ENCODE assay signal across 12 cellular contexts in genomic region chr9:281753-282645, GRCh38.
DNase-seq lines count a peak whose midpoint lies in the region; ATAC-seq lines count a peak whose summit lies in the region.
"Had no signal": no experiment of that assay in that cellular context is flagged by ENCODE, and none has a peak within 500 bp of the region (broad histone marks: within the 10 kb centered on the region; RNA-seq: fewer than 3 reads in every experiment).

No MANE protein-coding gene starts in this region.

- H4K91ac ChIP-seq in neuronal stem cell (ENCODE audit: low read depth, low read length, poor library complexity): no peak overlapping the region

- H3K9me3 Mint-ChIP-seq in activated CD8-positive, alpha-beta memory T cell treated with anti-CD3 and anti-CD28 coated beads, Interleukin-2, amount 10 ng/mL, durations not matched to agents 7 days and 5 days (ENCODE audit: low read depth): no peaks in the 10 kb centered on the region
- H3K9me3 Mint-ChIP-seq in IgD-negative memory B cell: no peaks in the 10 kb centered on the region
- H3K9me3 Mint-ChIP-seq in activated naive CD8-positive, alpha-beta T cell (ENCODE audit: low read depth): no peaks in the 10 kb centered on the region
- no peaks in the 10 kb centered on the region for H3K9me3 Mint-ChIP-seq in stimulated activated naive CD8-positive, alpha-beta T cell treated with anti-CD3 and anti-CD28 coated beads, Interleukin-15, amount 100 ng/mL, for 72 hours
- H3K9me3 Mint-ChIP-seq: neural crest cell had no signal

- H2BK12ac ChIP-seq in neuronal stem cell (ENCODE audit: low read length): no peak overlapping the region

- no peak overlapping the region for H3K4me3 ChIP-seq in neuronal stem cell (ENCODE audit: low read length in 2 of 2)

- DNase-seq in activated CD8-positive, alpha-beta memory T cell treated with anti-CD3 and anti-CD28 coated beads, Interleukin-2, amount 10 ng/mL, durations not matched to agents 7 days and 5 days: peak; percentile 51
- DNase-seq in activated CD8-positive, alpha-beta memory T cell treated with anti-CD3 and anti-CD28 coated beads for 24 hours: no peak
- no peak for DNase-seq in stimulated activated naive CD8-positive, alpha-beta T cell treated with anti-CD3 and anti-CD28 coated beads, Interleukin-15, amount 100 ng/mL, for 72 hours
- no peak for DNase-seq in Right ventricle myocardium superior
- DNase-seq in iPS-NIHi11 (ENCODE audit: low spot score): no peak
- DNase-seq in neuronal stem cell (ENCODE audit: low spot score): no peak
- DNase-seq: activated gamma-delta T cell treated with Interleukin-2 at 50 U/mL for 16 hours; NCI-H1694; stimulated activated naive CD4-positive, alpha-beta T cell treated with Interleukin-2 at 50 U/mL for 16 hours had no signal

- no peak overlapping the region for H3K9ac ChIP-seq in neuronal stem cell (ENCODE audit: low read depth, low read length, poor library complexity)

- no peaks in the 10 kb centered on the region for H3K27me3 Mint-ChIP-seq in activated CD8-positive, alpha-beta memory T cell treated with anti-CD3 and anti-CD28 coated beads, Interleukin-2, amount 10 ng/mL, durations not matched to agents 7 days and 5 days
- H3K27me3 Mint-ChIP-seq in IgD-negative memory B cell: no peaks in the 10 kb centered on the region
- no peaks in the 10 kb centered on the region for H3K27me3 Mint-ChIP-seq in activated naive CD8-positive, alpha-beta T cell
- H3K27me3 Mint-ChIP-seq in stimulated activated naive CD8-positive, alpha-beta T cell treated with anti-CD3 and anti-CD28 coated beads, Interleukin-15, amount 100 ng/mL, for 72 hours: no peaks in the 10 kb centered on the region

- no peak overlapping the region for H3K18ac ChIP-seq in neuronal stem cell (ENCODE audit: low read length)

- no peak overlapping the region for H2BK15ac ChIP-seq in neuronal stem cell (ENCODE audit: low read length)

- H2AK5ac ChIP-seq in neuronal stem cell (ENCODE audit: low read depth, low read length): no peak overlapping the region

- no peak overlapping the region for H2BK120ac ChIP-seq in neuronal stem cell (ENCODE audit: low read depth, low read length)

- H3K9me3 ChIP-seq in neuronal stem cell (replicated peaks in 1 of 2; ENCODE audit: control insufficient read depth in 2 of 2, insufficient read depth in 1 of 2, low read depth in 1 of 2, low read length in 2 of 2): no peaks in the 10 kb centered on the region

- H3K4me1 Mint-ChIP-seq in activated CD8-positive, alpha-beta memory T cell treated with anti-CD3 and anti-CD28 coated beads, Interleukin-2, amount 10 ng/mL, durations not matched to agents 7 days and 5 days: peaks cover 41% of the 10 kb centered on the region
- peaks cover 19 to 35% (median 23%) of the 10 kb centered on the region in 3 donors for H3K4me1 Mint-ChIP-seq in IgD-negative memory B cell
- peaks cover 54% of the 10 kb centered on the region for H3K4me1 Mint-ChIP-seq in activated naive CD8-positive, alpha-beta T cell (ENCODE audit: low read depth)
- peaks cover 47% of the 10 kb centered on the region for H3K4me1 Mint-ChIP-seq in stimulated activated naive CD8-positive, alpha-beta T cell treated with anti-CD3 and anti-CD28 coated beads, Interleukin-15, amount 100 ng/mL, for 72 hours
- H3K4me1 Mint-ChIP-seq: neural crest cell had no signal

- no peak overlapping the region for H2AFZ ChIP-seq in neuronal stem cell (ENCODE audit: low read length)

- H3K4me2 ChIP-seq in neuronal stem cell (ENCODE audit: insufficient read depth, low read length, poor library complexity, severe bottlenecking): no peak overlapping the region

- H4K8ac ChIP-seq in neuronal stem cell (ENCODE audit: low read depth, low read length): no peak overlapping the region

- intact Hi-C loops in Right ventricle myocardium superior (cut with DNase I): no loop called here

- no peak overlapping the region for H3K14ac ChIP-seq in neuronal stem cell (ENCODE audit: low read length)

- peaks cover 0 to 2% (median 0%) of the 10 kb centered on the region in 3 experiments for H3K27me3 ChIP-seq in neuronal stem cell (ENCODE audit: control insufficient read depth in 3 of 3, insufficient read depth in 3 of 3, low read depth in 1 of 3, low read length in 3 of 3)

- H3K4me1 ChIP-seq in neuronal stem cell (ENCODE audit: control insufficient read depth in 2 of 2, insufficient read depth in 1 of 2, low read depth in 1 of 2, low read length in 2 of 2): no peaks in the 10 kb centered on the region

- peaks cover 54% of the 10 kb centered on the region for H3K36me3 Mint-ChIP-seq in activated CD8-positive, alpha-beta memory T cell treated with anti-CD3 and anti-CD28 coated beads, Interleukin-2, amount 10 ng/mL, durations not matched to agents 7 days and 5 days
- H3K36me3 Mint-ChIP-seq in IgD-negative memory B cell: peaks cover 8% of the 10 kb centered on the region
- H3K36me3 Mint-ChIP-seq in activated naive CD8-positive, alpha-beta T cell: peaks cover 7% of the 10 kb centered on the region

- CTCF ChIA-PET in activated CD8-positive, alpha-beta memory T cell treated with anti-CD3 and anti-CD28 coated beads, Interleukin-2, amount 10 ng/mL, durations not matched to agents 7 days and 5 days (lab: Charles Lee): interaction anchor here (0.8 to 2.3 kb wide), 2 partner anchors 10 to 67 kb away, joined by 5 to 8 read pairs; partner anchors contain the start of gene DOCK8

- H2BK5ac ChIP-seq in neuronal stem cell (ENCODE audit: low read length): no peak overlapping the region

- H3K23ac ChIP-seq in neuronal stem cell (ENCODE audit: low read depth, low read length, poor library complexity): no peak overlapping the region

- WGBS in neuronal stem cell (ENCODE audit: extremely low coverage in 2 of 2, insufficient read length in 2 of 2, insufficient replicate concordance in 1 of 2), 2 donors: no CpG with 5 or more reads among the region's 8 CpGs

- H3K36me3 ChIP-seq in neuronal stem cell (replicated peaks in 1 of 2; ENCODE audit: control insufficient read depth in 2 of 2, insufficient read depth in 2 of 2, low read length in 2 of 2): no peaks in the 10 kb centered on the region

- H3K79me1 ChIP-seq in neuronal stem cell (ENCODE audit: low read depth, low read length): no peaks in the 10 kb centered on the region

- H3K27ac ChIP-seq in neuronal stem cell (replicated peaks; ENCODE audit: low read length): no peak overlapping the region

- H3K4me3 Mint-ChIP-seq in activated CD8-positive, alpha-beta memory T cell treated with anti-CD3 and anti-CD28 coated beads, Interleukin-2, amount 10 ng/mL, durations not matched to agents 7 days and 5 days: peak overlapping the region; percentile 76
- H3K4me3 Mint-ChIP-seq in IgD-negative memory B cell: peak overlapping the region; percentile 49 to 89 (median 80)
- H3K4me3 Mint-ChIP-seq in activated naive CD8-positive, alpha-beta T cell: peak overlapping the region; percentile 74
- H3K4me3 Mint-ChIP-seq in stimulated activated naive CD8-positive, alpha-beta T cell treated with anti-CD3 and anti-CD28 coated beads, Interleukin-15, amount 100 ng/mL, for 72 hours: peak overlapping the region; percentile 60 to 78
- H3K4me3 Mint-ChIP-seq: neural crest cell had no signal

- ATAC-seq in activated CD8-positive, alpha-beta memory T cell treated with anti-CD3 and anti-CD28 coated beads, Interleukin-2, amount 10 ng/mL, durations not matched to agents 7 days and 5 days: peak; percentile 37
- peak; percentile 75 for ATAC-seq in stimulated activated naive CD8-positive, alpha-beta T cell treated with anti-CD3 and anti-CD28 coated beads, Interleukin-15, amount 100 ng/mL, for 72 hours
- no peak for ATAC-seq in Right ventricle myocardium superior (ENCODE audit: poor library complexity)

- no peak overlapping the region for H3K4ac ChIP-seq in neuronal stem cell (ENCODE audit: low read length)

- H3K27ac Mint-ChIP-seq in activated CD8-positive, alpha-beta memory T cell treated with anti-CD3 and anti-CD28 coated beads, Interleukin-2, amount 10 ng/mL, durations not matched to agents 7 days and 5 days: peak overlapping the region; percentile 87
- peak overlapping the region in 2 of 3 donors; percentile 84 to 86 for H3K27ac Mint-ChIP-seq in IgD-negative memory B cell
- H3K27ac Mint-ChIP-seq in activated naive CD8-positive, alpha-beta T cell: peak overlapping the region; percentile 87
- H3K27ac Mint-ChIP-seq in stimulated activated naive CD8-positive, alpha-beta T cell treated with anti-CD3 and anti-CD28 coated beads, Interleukin-15, amount 100 ng/mL, for 72 hours: peak overlapping the region in 1 of 2 donors; percentile 35
